ENCODE assay signal across 8 cellular contexts in genomic region chr6:43714311-43715055, GRCh38. TPM values are rescaled to one million over a fixed set of nuclear protein-coding genes. Genes with fewer than 3 reads are reported as not detected.
DNase-seq lines count a peak whose midpoint lies in the region; ATAC-seq, FAIRE-seq and TF ChIP-seq lines count a peak whose summit lies in the region.

No MANE protein-coding gene starts in this region.

- H2AFZ ChIP-seq in K562 (ENCODE audit: low read depth, low read length), result peak overlapping the region; percentile 34; the same call in 1 of the 2 replicates

- H3K4me2 ChIP-seq in K562 (ENCODE audit: insufficient read depth, low read length), result peak overlapping the region; percentile 28; the same call in 1 of the 2 replicates

- H3K4me1 ChIP-seq in K562 (replicated peaks in 1 of 2; ENCODE audit: control insufficient read depth in 2 of 2, insufficient read depth in 2 of 2, low read length in 2 of 2), result peaks cover 28 to 29% of the 10 kb centered on the region in 2 experiments
- peaks cover 0 to 10% (median 4%) of the 10 kb centered on the region in 4 donors for H3K4me1 ChIP-seq in transverse colon

- H3K4me1 Mint-ChIP-seq in stimulated activated naive CD8-positive, alpha-beta T cell treated with anti-CD3 and anti-CD28 coated beads, Interleukin-15, amount 100 ng/mL, for 72 hours, result peaks cover 20% of the 10 kb centered on the region

- intact Hi-C loops in Right ventricle myocardium inferior (cut with DNase I), result no loop called here
- intact Hi-C loops in Right ventricle myocardium superior (cut with DNase I), result loop anchor here (5.0 kb wide), 1 partner anchor 47 kb away; no protein-coding TSS in a partner anchor
- intact Hi-C loops in K562 (cut with micrococcal nuclease), result no loop called here
- intact Hi-C loops in transverse colon (cut with DNase I; ENCODE audit: low total_unique reads), result no loop called here

- POLR2A ChIA-PET in K562 (lab: Yijun Ruan, JAX), result interaction anchor here (0.5 to 3.4 kb wide), 12 partner anchors 9 to 533 kb away, joined by 3 to 17 read pairs (median 4); partner anchors contain the start of gene GTPBP2

- H3K4me3 ChIP-seq in K562, result no peak overlapping the region
- no peak overlapping the region for H3K4me3 ChIP-seq in transverse colon

- 13% methylated on average over 9 of the region's 9 CpGs for WGBS in K562 (ENCODE audit: insufficient coverage, low coverage, missing lambda C conversion rate)
- 56 to 65% methylated on average over 2 to 8 of the region's 9 CpGs for WGBS in transverse colon (ENCODE audit: low coverage in 1 of 2), 2 donors

- peak; percentile 11 for ATAC-seq in Right ventricle myocardium inferior
- ATAC-seq in Right ventricle myocardium superior (ENCODE audit: poor library complexity), result no peak
- ATAC-seq in HG03159 (IDR thresholded peaks at IDR 0.05; ENCODE audit: unreplicated experiment), result peak; percentile 13
- peak; percentile 73 for ATAC-seq in K562
- ATAC-seq in stimulated activated naive CD8-positive, alpha-beta T cell treated with anti-CD3 and anti-CD28 coated beads, Interleukin-15, amount 100 ng/mL, for 72 hours, result no peak

- H3K27ac Mint-ChIP-seq in stimulated activated naive CD8-positive, alpha-beta T cell treated with anti-CD3 and anti-CD28 coated beads, Interleukin-15, amount 100 ng/mL, for 72 hours, result no peak overlapping the region

- H3K27me3 ChIP-seq in K562 (ENCODE audit: control insufficient read depth in 2 of 2, insufficient read depth in 2 of 2, low read length in 2 of 2) (no peaks in the 10 kb centered on the region), transverse colon (no peaks in the 10 kb centered on the region)

- DNase-seq in Right ventricle myocardium inferior (ENCODE audit: missing footprints) (no peak), Right ventricle myocardium superior (no peak), K562 (ENCODE audit: extremely low read depth in 1 of 4, low spot score in 3 of 4) (peak; percentile 73 to 85 (median 80)), transverse colon (peak; percentile 44)
- no peak for DNase-seq in stimulated activated naive CD8-positive, alpha-beta T cell treated with anti-CD3 and anti-CD28 coated beads, Interleukin-15, amount 100 ng/mL, for 72 hours
- DNase-seq in activated CD4-positive, alpha-beta T cell treated with anti-CD3 and anti-CD28 coated beads, Interleukin-2, amount 50 U/mL, for 1 hour, result no peak
- DNase-seq in activated T-cell treated with anti-CD3 and anti-CD28 coated beads, Interleukin-2, amount 50 U/mL, for 1 hour, result no peak

- H3K79me2 ChIP-seq in K562 (ENCODE audit: control insufficient read depth, insufficient read depth, low read length), result no peaks in the 10 kb centered on the region

- H3K9me1 ChIP-seq in K562 (ENCODE audit: control insufficient read depth, insufficient read depth, low read length), result no peaks in the 10 kb centered on the region

- H3K27me3 Mint-ChIP-seq in stimulated activated naive CD8-positive, alpha-beta T cell treated with anti-CD3 and anti-CD28 coated beads, Interleukin-15, amount 100 ng/mL, for 72 hours, result peaks cover 28% of the 10 kb centered on the region

- no peak overlapping the region; a peak in 1 of 4 replicates for H3K9ac ChIP-seq in K562 (ENCODE audit: insufficient read depth in 1 of 2, low read depth in 2 of 2, low read length in 2 of 2)

- in situ Hi-C loops in K562 (cut with MboI), result no loop called here
- in situ Hi-C loops in transverse colon (cut with MboI; ENCODE audit: low pct_ligation_motif_present in 1 of 4, low pct_unique_long_range_greater_than_20kb in 1 of 4, low sequenced_read_pairs in 3 of 4), result no loop called here

- TF ChIP-seq EP300 in K562 (IDR thresholded peaks at IDR 0.05; ENCODE audit: low read length), result peak; percentile 76
- TF ChIP-seq EP300 in transverse colon (IDR thresholded peaks at IDR 0.05; ENCODE audit: low read depth), result no peak

- CTCF ChIA-PET in K562 (lab: Yijun Ruan, JAX; ENCODE audit: low intra/inter-chr PET ratio), result no interaction called here

- no peaks in the 10 kb centered on the region for H4K20me1 ChIP-seq in K562 (replicated peaks; ENCODE audit: control insufficient read depth, insufficient read depth, low read length)

- no peak overlapping the region for H3K4me3 Mint-ChIP-seq in stimulated activated naive CD8-positive, alpha-beta T cell treated with anti-CD3 and anti-CD28 coated beads, Interleukin-15, amount 100 ng/mL, for 72 hours

- no peak; a peak in 1 of 6 replicates for TF ChIP-seq CTCF in K562 (IDR thresholded peaks at IDR 0.05 in 2 of 3, conservative IDR thresholded peaks at IDR 0.05 in 1 of 3; ENCODE audit: insufficient read depth in 2 of 3, low read depth in 1 of 3, low read length in 3 of 3)
- no peak for TF ChIP-seq CTCF in transverse colon (IDR thresholded peaks at IDR 0.05)

- H3K9me3 ChIP-seq in K562 (replicated peaks; ENCODE audit: control insufficient read depth, insufficient read depth, low read depth, low read length) (no peaks in the 10 kb centered on the region), transverse colon (no peaks in the 10 kb centered on the region)

- no peaks in the 10 kb centered on the region for H3K36me3 ChIP-seq in K562 (ENCODE audit: control insufficient read depth, insufficient read depth, low read length)
- H3K36me3 ChIP-seq in transverse colon, result no peaks in the 10 kb centered on the region

- H3K27ac ChIP-seq in K562 (ENCODE audit: extremely low read depth, low read depth, low read length), result no peak overlapping the region; the same call in 2 of the 3 replicates
- peak overlapping the region in 2 of 4 donors; percentile 41 to 69 for H3K27ac ChIP-seq in transverse colon

- peak; percentile 69 for FAIRE-seq in K562 (lab: Jason Lieb, UNC)

- TF ChIP-seq RAD21 in K562 (CRISPR knock-in tag; conservative IDR thresholded peaks at IDR 0.05 in 1 of 2, IDR thresholded peaks at IDR 0.05 in 1 of 2), result no peak

- BruUV-seq in K562 (replicated peaks; lab: Mats Ljungman, UMichigan), result no TSS peak

- no peaks in the 10 kb centered on the region for H3K9me3 Mint-ChIP-seq in stimulated activated naive CD8-positive, alpha-beta T cell treated with anti-CD3 and anti-CD28 coated beads, Interleukin-15, amount 100 ng/mL, for 72 hours

- no peak for TF ChIP-seq POLR2A in K562 (conservative IDR thresholded peaks at IDR 0.05)
- TF ChIP-seq POLR2A in transverse colon (IDR thresholded peaks at IDR 0.05), result no peak

TF ChIP-seq in K562, 482 proteins besides CTCF, POLR2A, EP300 and RAD21 (continues in another document):
- no peak for TF ChIP-seq FOXJ3 (CRISPR knock-in tag; IDR thresholded peaks at IDR 0.05)
- peak; percentile 78; the same call in 1 of the 2 replicates for TF ChIP-seq ZNF263 (CRISPR knock-in tag; IDR thresholded peaks at IDR 0.05; ENCODE audit: borderline replicate concordance)
- peak; percentile 91 for TF ChIP-seq ESRRA (IDR thresholded peaks at IDR 0.05; ENCODE audit: borderline replicate concordance, low read depth)
- peak; percentile 74 for TF ChIP-seq ATF3 (IDR thresholded peaks at IDR 0.05)
- no peak for TF ChIP-seq ATF3 (CRISPR knock-in tag; conservative IDR thresholded peaks at IDR 0.05)

RNA-seq across cellular contexts. Expression of gene MRPS18A, which starts 26.9 kb away (rescaled TPM):
- 43.1 TPM for total RNA-seq in Right ventricle myocardium inferior
- total RNA-seq in Right ventricle myocardium superior, result 39.5 TPM
- 30.9 and 95.8 TPM in 2 replicates for total RNA-seq in K562 (2011; cell fraction: chromatin; rRNA removed; ENCODE audit: low replicate concordance)
- 81.3 and 96.7 TPM in 2 replicates for total RNA-seq in K562 (2011; cell fraction: nucleolus; rRNA removed)
- total RNA-seq in K562 (2011; cell fraction: nucleoplasm; rRNA removed), result 48.8 and 57.7 TPM in 2 replicates
- total RNA-seq in K562 (2014; rRNA removed), result 130 and 161 TPM in 2 replicates
- total RNA-seq in K562 (2014; rRNA removed; fragmentation: Illumina TruSeq; extraction: Trizol), result 63.9 and 87.5 TPM in 2 replicates
- 115 and 119 TPM in 2 replicates for total RNA-seq in K562 (2015; rRNA removed; fragmentation: Illumina TruSeq; extraction: Trizol)
- 102 and 104 TPM in 2 replicates for total RNA-seq in K562 (2021)
- 104 and 112 TPM in 2 replicates for polyA plus RNA-seq in K562 (2011; rRNA removed)
- 155 and 252 TPM in 2 replicates for polyA plus RNA-seq in K562 (2011; cell fraction: cytosol; rRNA removed)
- polyA plus RNA-seq in K562 (2011; cell fraction: nucleus; rRNA removed), result 54.3 and 56.2 TPM in 2 replicates
- 113 and 127 TPM in 2 replicates for polyA plus RNA-seq in K562 (2012)
- polyA plus RNA-seq in K562 (2014; fragmentation: Illumina TruSeq; extraction: Trizol), result 159 and 185 TPM in 2 replicates
- polyA plus RNA-seq in K562 (2014; fragmentation: Nextera tagmentation; extraction: Ambion mirVana), result 100 to 1,000 TPM; 204 to 243 TPM
- polyA plus RNA-seq in K562 (2014; rRNA removed), result 125 and 133 TPM in 2 replicates
- polyA minus RNA-seq in K562 (2011; rRNA and poly(A)+ RNA removed), result 78.1 and 100 TPM in 2 replicates
- polyA minus RNA-seq in K562 (2011; cell fraction: cytosol; rRNA and poly(A)+ RNA removed), result 41.0 and 52.2 TPM in 2 replicates
- 41.9 and 47.8 TPM in 2 replicates for polyA minus RNA-seq in K562 (2011; cell fraction: nucleus; rRNA and poly(A)+ RNA removed)
- total RNA-seq in transverse colon, result 10 to 100 TPM; 25.4 to 48.6 (median 40.3) TPM

RNA-seq across cellular contexts. Expression of gene VEGFA, which starts 55.5 kb away (rescaled TPM):
- total RNA-seq in Right ventricle myocardium inferior (242 TPM), Right ventricle myocardium superior (230 TPM), K562 (2014; rRNA removed) (124 and 144 TPM in 2 replicates), K562 (2014; rRNA removed; fragmentation: Illumina TruSeq; extraction: Trizol) (66.5 and 70.7 TPM in 2 replicates), K562 (2015; rRNA removed; fragmentation: Illumina TruSeq; extraction: Trizol) (25.8 and 27.0 TPM in 2 replicates), K562 (2021) (131 and 159 TPM in 2 replicates), transverse colon (100 to 1,000 TPM; 131 to 608 (median 203) TPM)
- 511 and 945 TPM in 2 replicates for total RNA-seq in K562 (2011; cell fraction: chromatin; rRNA removed; ENCODE audit: low replicate concordance)
- 536 and 553 TPM in 2 replicates for total RNA-seq in K562 (2011; cell fraction: nucleolus; rRNA removed)
- total RNA-seq in K562 (2011; cell fraction: nucleoplasm; rRNA removed), result 559 and 592 TPM in 2 replicates
- polyA plus RNA-seq in K562 (2011; rRNA removed) (271 and 467 TPM in 2 replicates), K562 (2014; fragmentation: Illumina TruSeq; extraction: Trizol) (134 and 172 TPM in 2 replicates), K562 (2014; fragmentation: Nextera tagmentation; extraction: Ambion mirVana) (10 to 100 TPM; 14.0 to 16.0 TPM), K562 (2014; rRNA removed) (179 and 182 TPM in 2 replicates)
- 222 and 346 TPM in 2 replicates for polyA plus RNA-seq in K562 (2011; cell fraction: cytosol; rRNA removed)
- 1,880 and 1,961 TPM in 2 replicates for polyA plus RNA-seq in K562 (2011; cell fraction: nucleus; rRNA removed)
- 112 and 555 TPM in 2 replicates for polyA plus RNA-seq in K562 (2012)
- 359 and 374 TPM in 2 replicates for polyA minus RNA-seq in K562 (2011; rRNA and poly(A)+ RNA removed)
- polyA minus RNA-seq in K562 (2011; cell fraction: cytosol; rRNA and poly(A)+ RNA removed), result 79.8 and 123 TPM in 2 replicates
- 310 and 397 TPM in 2 replicates for polyA minus RNA-seq in K562 (2011; cell fraction: nucleus; rRNA and poly(A)+ RNA removed)

Comparison
In these comparisons a context has a peak if more than half of its experiments do, and no peak if none do; other contexts are left out.
1. ATAC-seq: peak in Right ventricle myocardium inferior (single experiment), HG03159 (single experiment) and K562 (single experiment); none in Right ventricle myocardium superior (single experiment) and stimulated activated naive CD8-positive, alpha-beta T cell treated with anti-CD3 and anti-CD28 coated beads, Interleukin-15, amount 100 ng/mL, for 72 hours (single experiment).
2. DNase-seq: peak in K562 (4 of 4) and transverse colon (single experiment); none in Right ventricle myocardium inferior (single experiment), Right ventricle myocardium superior (single experiment), stimulated activated naive CD8-positive, alpha-beta T cell treated with anti-CD3 and anti-CD28 coated beads, Interleukin-15, amount 100 ng/mL, for 72 hours (0 of 2), activated CD4-positive, alpha-beta T cell treated with anti-CD3 and anti-CD28 coated beads, Interleukin-2, amount 50 U/mL, for 1 hour (single experiment) and activated T-cell treated with anti-CD3 and anti-CD28 coated beads, Interleukin-2, amount 50 U/mL, for 1 hour (single experiment).